ENCODE assay signal across 10 cellular contexts in the genomic region with DNA sequence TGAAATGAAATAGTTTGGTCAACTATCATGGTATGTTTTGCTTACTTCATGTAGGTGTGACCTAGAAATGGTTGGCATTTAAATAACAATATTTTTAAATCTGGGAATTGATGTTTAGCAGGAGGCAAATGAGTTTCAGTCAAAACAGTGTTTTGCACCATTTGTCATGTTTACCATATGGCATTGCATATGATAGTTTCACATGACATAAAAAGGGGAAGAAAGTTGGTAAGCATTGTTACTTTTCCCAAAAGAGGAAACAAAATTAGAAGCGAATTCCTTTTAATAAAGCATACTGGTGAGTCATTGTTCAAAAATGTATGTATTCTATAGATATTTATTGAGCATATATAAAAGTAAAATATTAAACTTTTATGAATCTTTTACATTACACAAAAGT. TPM values are rescaled to one million over a fixed set of nuclear protein-coding genes. Genes with fewer than 3 reads are reported as not detected.
DNase-seq lines count a peak whose midpoint lies in the region; ATAC-seq, FAIRE-seq and TF ChIP-seq lines count a peak whose summit lies in the region.
"Had no signal": no experiment of that assay in that cellular context is flagged by ENCODE, and none has a peak within 500 bp of the region (broad histone marks: within the 10 kb centered on the region; RNA-seq: fewer than 3 reads in every experiment).

No MANE protein-coding gene starts in this region.

- CTCF ChIA-PET in A549 (lab: Yijun Ruan, JAX) = interaction anchor here (0.6 to 2.6 kb wide), 5 partner anchors 9 to 246 kb away, joined by 3 to 7 read pairs (median 4); partner anchors contain the start of gene COMMD2

- no peak for TF ChIP-seq CTCF in A549 (IDR thresholded peaks at IDR 0.05)

- no peaks in the 10 kb centered on the region for H3K9me3 Mint-ChIP-seq in activated naive CD8-positive, alpha-beta T cell (ENCODE audit: low read depth)
- no peaks in the 10 kb centered on the region for H3K9me3 Mint-ChIP-seq in memory B cell

- FAIRE-seq in A549 (lab: Jason Lieb, UNC) = no peak
- FAIRE-seq: HTR-8/SVneo had no signal

- no peak for TF ChIP-seq RAD21 in A549 (conservative IDR thresholded peaks at IDR 0.05 in 1 of 2, IDR thresholded peaks at IDR 0.05 in 1 of 2)

- H3K9me3 ChIP-seq in A549 = no peaks in the 10 kb centered on the region
- no peaks in the 10 kb centered on the region for H3K9me3 ChIP-seq in HUES6 (ENCODE audit: control insufficient read depth, insufficient read depth, low read depth, low read length)

- H3K4me3 Mint-ChIP-seq in activated naive CD8-positive, alpha-beta T cell = peak overlapping the region; percentile 97
- H3K4me3 Mint-ChIP-seq in memory B cell = peak overlapping the region; percentile 58

- H3K36me3 ChIP-seq in HUES6 (ENCODE audit: control insufficient read depth, insufficient read depth, low read length) = no peaks in the 10 kb centered on the region

- POLR2A ChIA-PET in A549 (lab: Yijun Ruan, JAX) = no interaction called here

- ATAC-seq in A549 = no peak
- no peak for ATAC-seq in memory B cell (ENCODE audit: low read depth)
- no peak for ATAC-seq in GM19452 (IDR thresholded peaks at IDR 0.05; ENCODE audit: unreplicated experiment)

- peak overlapping the region; percentile 90 for H3K4me2 ChIP-seq in A549

- peaks cover 66% of the 10 kb centered on the region for H3K4me1 Mint-ChIP-seq in activated naive CD8-positive, alpha-beta T cell (ENCODE audit: low read depth)
- H3K4me1 Mint-ChIP-seq in memory B cell = peaks cover 48% of the 10 kb centered on the region

- DNase-seq in A549 (ENCODE audit: low read depth in 1 of 2, low spot score in 1 of 2) (no peak), memory B cell (ENCODE audit: low spot score in 2 of 2) (no peak), NCI-H2227 (lab: John Stamatoyannopoulos, UW; ENCODE audit: unreplicated experiment) (no peak)
- DNase-seq in NK-92 treated with Interleukin-12 subunit alpha and Interleukin-12 subunit beta, amount 100 ng/mL, for 24 hours (lab: John Stamatoyannopoulos, UW) = no peak
- no peak for DNase-seq in stimulated activated naive CD4-positive, alpha-beta T cell treated with Interleukin-2 at 50 U/mL for 16 hours (lab: John Stamatoyannopoulos, UW)
- DNase-seq: Right ventricle myocardium superior had no signal

- no peaks in the 10 kb centered on the region for H3K27me3 ChIP-seq in HUES6 (ENCODE audit: control insufficient read depth, insufficient read depth, low read length)

- peak overlapping the region; percentile 87; the same call in 1 of the 3 replicates for H3K4me3 ChIP-seq in A549
- peak overlapping the region; percentile 19; the same call in 1 of the 2 replicates for H3K4me3 ChIP-seq in HUES6 (ENCODE audit: low read depth, low read length)

- no peak overlapping the region for H3K27ac ChIP-seq in A549
- H3K27ac ChIP-seq in HUES6 (ENCODE audit: low read depth, low read length) = no peak overlapping the region

- WGBS in A549 (ENCODE audit: missing lambda C conversion rate) = 90% methylated on average over 1 of the region's 1 CpG

- H3K36me3 Mint-ChIP-seq in activated naive CD8-positive, alpha-beta T cell = peaks cover 7% of the 10 kb centered on the region
- H3K36me3 Mint-ChIP-seq in memory B cell = peaks cover 3% of the 10 kb centered on the region

- H3K27me3 Mint-ChIP-seq in activated naive CD8-positive, alpha-beta T cell = no peaks in the 10 kb centered on the region
- no peaks in the 10 kb centered on the region for H3K27me3 Mint-ChIP-seq in memory B cell

- H3K4me1 ChIP-seq in A549 (peaks cover 53% of the 10 kb centered on the region), HUES6 (ENCODE audit: control insufficient read depth, insufficient read depth, low read length) (peaks cover 18% of the 10 kb centered on the region)

- TF ChIP-seq POLR2A in A549 (IDR thresholded peaks at IDR 0.05; ENCODE audit: low read length) = no peak

- no peak for TF ChIP-seq EP300 in A549 (IDR thresholded peaks at IDR 0.05)

- no peak overlapping the region for H3K9ac ChIP-seq in HUES6 (ENCODE audit: low read length)

- H3K27ac Mint-ChIP-seq in activated naive CD8-positive, alpha-beta T cell = no peak overlapping the region
- H3K27ac Mint-ChIP-seq in memory B cell = no peak overlapping the region

TF ChIP-seq in A549, 52 proteins besides CTCF, POLR2A, EP300 and RAD21:
- TF ChIP-seq TP53 (CRISPR knock-in tag; IDR thresholded peaks at IDR 0.05) (no peak), FOSL2 (IDR thresholded peaks at IDR 0.05) (no peak), FOSL2 (CRISPR knock-in tag; IDR thresholded peaks at IDR 0.05) (0 out of 2 replicates have a peak, but pooled peaks have one; percentile 18)

RNA-seq across cellular contexts. Expression of gene RNF13, which starts 2.3 kb away (rescaled TPM):
- polyA plus RNA-seq in A549 (2011; rRNA removed) = 100 and 102 TPM in 2 replicates
- 17.0 and 18.0 TPM in 2 replicates for polyA plus RNA-seq in A549 (2012; cell fraction: cytosol; rRNA removed)
- polyA plus RNA-seq in A549 (2012; cell fraction: nucleus; rRNA removed) = 10.5 and 11.5 TPM in 2 replicates
- polyA plus RNA-seq in A549 (2017; fragmentation: RNase III; extraction: RNeasy Plus Mini Kit Qiagen cat#74134 plus additional on column Dnase treatment) = 39.0 to 46.2 TPM (median 44.5 TPM) in 3 replicates
- 96.6 and 97.9 TPM in 2 replicates for polyA minus RNA-seq in A549 (2011; rRNA and poly(A)+ RNA removed)

RNA-seq across cellular contexts. Expression of gene ANKUB1, which starts 23.0 kb away (rescaled TPM):
- polyA plus RNA-seq in A549 (2011; rRNA removed) (0.08 TPM in 1 of 2 replicates, not detected in the other), A549 (2017; fragmentation: RNase III; extraction: RNeasy Plus Mini Kit Qiagen cat#74134 plus additional on column Dnase treatment) (not detected in 3 replicates)
- polyA plus RNA-seq in A549 (2012; cell fraction: cytosol; rRNA removed) = not detected in 2 replicates
- 0.05 TPM in 1 of 2 replicates, not detected in the other for polyA plus RNA-seq in A549 (2012; cell fraction: nucleus; rRNA removed)
- not detected in 2 replicates for polyA minus RNA-seq in A549 (2011; rRNA and poly(A)+ RNA removed)
